In the genomic region with DNA sequence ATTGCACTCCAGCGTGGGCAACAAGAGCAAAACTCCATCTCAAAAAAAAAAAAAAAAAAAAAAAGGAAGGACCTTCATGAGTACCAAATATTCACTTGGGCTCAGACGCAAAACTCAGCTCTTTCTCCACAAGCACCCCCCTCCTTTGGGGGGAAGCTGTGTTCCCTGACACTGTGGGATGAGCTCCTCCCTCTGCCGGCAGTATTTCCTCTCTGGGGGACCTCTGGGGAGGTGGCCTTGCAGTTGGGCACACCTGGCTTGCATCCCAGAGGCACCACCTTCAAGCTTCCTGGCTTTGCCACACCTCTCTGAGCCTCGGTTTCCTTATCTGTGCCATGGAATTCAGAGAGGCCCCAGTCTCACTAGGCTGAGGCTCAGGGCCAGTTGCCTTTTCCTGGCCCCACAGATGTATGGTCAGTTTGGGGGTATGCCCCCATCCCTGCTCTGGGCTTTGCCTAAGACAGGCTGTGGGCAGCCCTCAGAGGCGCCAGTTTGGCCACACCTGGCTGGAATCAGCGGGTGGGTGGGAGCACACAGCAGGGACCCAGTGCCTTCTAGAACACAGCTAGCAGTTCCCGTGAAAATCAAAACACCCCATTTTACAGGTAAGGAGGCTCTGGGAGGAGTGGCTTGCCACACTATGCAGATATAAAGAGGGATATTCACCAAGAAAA, we compare ENCODE assay signal across 10 cellular contexts.
DNase-seq lines count a peak whose midpoint lies in the region; ATAC-seq and TF ChIP-seq lines count a peak whose summit lies in the region.
"Had no signal": no experiment of that assay in that cellular context is flagged by ENCODE, and none has a peak within 500 bp of the region (broad histone marks: within the 10 kb centered on the region; RNA-seq: fewer than 3 reads in every experiment).

No MANE protein-coding gene starts in this region.

- H3K9me3 ChIP-seq in naive thymus-derived CD4-positive, alpha-beta T cell (ENCODE audit: control insufficient read depth in 2 of 3, low read length in 3 of 3) = peaks cover 0 to 5% (median 0%) of the 10 kb centered on the region in 3 experiments

- H3K4me3 Mint-ChIP-seq in naive thymus-derived CD4-positive, alpha-beta T cell = peak overlapping the region in 9 of 10 donors; percentile 83 to 89 (median 88)
- no peak overlapping the region for H3K4me3 Mint-ChIP-seq in activated naive CD4-positive, alpha-beta T cell treated with anti-CD3 and anti-CD28 coated beads, Interleukin-2, amount 10 ng/mL, durations not matched to agents 7 days and 5 days

- intact Hi-C loops in naive thymus-derived CD4-positive, alpha-beta T cell (cut with micrococcal nuclease) = loop anchor here in 1 of 2 donors (1.0 to 5.0 kb wide), 4 partner anchors 15 to 158 kb away; a partner anchor contains a TSS

- POLR2A ChIA-PET in naive thymus-derived CD4-positive, alpha-beta T cell (lab: Charles Lee) = interaction anchor here (0.5 to 2.6 kb wide), 10 partner anchors 8 to 302 kb away, joined by 3 to 11 read pairs (median 4); no protein-coding TSS in a partner anchor

- peaks cover 3 to 26% of the 10 kb centered on the region in 2 donors for H3K4me1 ChIP-seq in naive thymus-derived CD4-positive, alpha-beta T cell (ENCODE audit: control insufficient read depth in 2 of 2, insufficient read depth in 2 of 2, low read length in 2 of 2)
- no peaks in the 10 kb centered on the region for H3K4me1 ChIP-seq in urinary bladder (ENCODE audit: insufficient read depth)

- H3K4me1 Mint-ChIP-seq in naive thymus-derived CD4-positive, alpha-beta T cell = peaks cover 17 to 41% (median 24%) of the 10 kb centered on the region in 7 donors
- H3K4me1 Mint-ChIP-seq in activated naive CD4-positive, alpha-beta T cell treated with anti-CD3 and anti-CD28 coated beads, Interleukin-2, amount 10 ng/mL, durations not matched to agents 7 days and 5 days = peaks cover 18% of the 10 kb centered on the region

- H3K9me3 Mint-ChIP-seq in naive thymus-derived CD4-positive, alpha-beta T cell = peaks cover 0 to 6% (median 3%) of the 10 kb centered on the region in 11 donors
- H3K9me3 Mint-ChIP-seq in activated naive CD4-positive, alpha-beta T cell treated with anti-CD3 and anti-CD28 coated beads, Interleukin-2, amount 10 ng/mL, durations not matched to agents 7 days and 5 days = peaks cover 8% of the 10 kb centered on the region

- peak overlapping the region in 5 of 9 donors; percentile 8 to 86 (median 59) for H3K27ac Mint-ChIP-seq in naive thymus-derived CD4-positive, alpha-beta T cell
- H3K27ac Mint-ChIP-seq in activated naive CD4-positive, alpha-beta T cell treated with anti-CD3 and anti-CD28 coated beads, Interleukin-2, amount 10 ng/mL, durations not matched to agents 7 days and 5 days = no peak overlapping the region

- WGBS in urinary bladder = 62% methylated on average over 7 of the region's 7 CpGs

- H3K27me3 Mint-ChIP-seq in naive thymus-derived CD4-positive, alpha-beta T cell = peaks cover 0 to 8% (median 0%) of the 10 kb centered on the region in 5 donors
- peaks cover 32% of the 10 kb centered on the region for H3K27me3 Mint-ChIP-seq in activated naive CD4-positive, alpha-beta T cell treated with anti-CD3 and anti-CD28 coated beads, Interleukin-2, amount 10 ng/mL, durations not matched to agents 7 days and 5 days

- H3K27ac ChIP-seq in naive thymus-derived CD4-positive, alpha-beta T cell (ENCODE audit: low read depth, low read length) = no peak overlapping the region
- peak overlapping the region; percentile 11 for H3K27ac ChIP-seq in urinary bladder (ENCODE audit: low read depth)

- H3K4me3 ChIP-seq in epithelial cell of esophagus (ENCODE audit: low read length) = peak overlapping the region; percentile 56
- H3K4me3 ChIP-seq in naive thymus-derived CD4-positive, alpha-beta T cell (ENCODE audit: low read length) = no peak overlapping the region
- H3K4me3 ChIP-seq in urinary bladder (ENCODE audit: low read depth, low read length) = no peak overlapping the region

- H3K36me3 ChIP-seq in naive thymus-derived CD4-positive, alpha-beta T cell (ENCODE audit: control insufficient read depth in 2 of 3, insufficient read depth in 3 of 3, low read length in 3 of 3) = no peaks in the 10 kb centered on the region
- H3K36me3 ChIP-seq in urinary bladder (ENCODE audit: insufficient read depth) = no peaks in the 10 kb centered on the region

- DNase-seq in SIG-M5 treated with dmso at 0.1 percent for 504 hours (lab: John Stamatoyannopoulos, UW; ENCODE audit: unreplicated experiment) (peak; percentile 4), SIG-M5 (lab: John Stamatoyannopoulos, UW) (no peak), epithelial cell of esophagus (ENCODE audit: low read depth) (no peak), AG20443 (ENCODE audit: low spot score) (no peak)
- no peak for DNase-seq in naive thymus-derived CD4-positive, alpha-beta T cell
- no peak for DNase-seq in activated naive CD4-positive, alpha-beta T cell treated with anti-CD3 and anti-CD28 coated beads, Interleukin-2, amount 10 ng/mL, durations not matched to agents 7 days and 5 days
- DNase-seq: ACHN; activated naive CD4-positive, alpha-beta T cell treated with Interleukin-2 at 50 U/mL for 16 hours had no signal

- no peak for ATAC-seq in naive thymus-derived CD4-positive, alpha-beta T cell
- no peak for ATAC-seq in GM18868 (IDR thresholded peaks at IDR 0.05; ENCODE audit: unreplicated experiment)

- no peak for TF ChIP-seq CTCF in epithelial cell of esophagus (IDR thresholded peaks at IDR 0.05; ENCODE audit: insufficient read depth, low read depth, low read length, missing control alignments)

- no peaks in the 10 kb centered on the region for H3K27me3 ChIP-seq in naive thymus-derived CD4-positive, alpha-beta T cell (ENCODE audit: control insufficient read depth in 2 of 2, insufficient read depth in 2 of 2, low read length in 2 of 2)

- peaks cover 0 to 6% (median 0%) of the 10 kb centered on the region in 5 donors for H3K36me3 Mint-ChIP-seq in naive thymus-derived CD4-positive, alpha-beta T cell
- no peaks in the 10 kb centered on the region for H3K36me3 Mint-ChIP-seq in activated naive CD4-positive, alpha-beta T cell treated with anti-CD3 and anti-CD28 coated beads, Interleukin-2, amount 10 ng/mL, durations not matched to agents 7 days and 5 days

- CTCF ChIA-PET in naive thymus-derived CD4-positive, alpha-beta T cell (lab: Charles Lee) = interaction anchor here (1.2 to 1.7 kb wide), 2 partner anchors 13 to 15 kb away, joined by 3 to 4 read pairs; no protein-coding TSS in a partner anchor
- CTCF ChIA-PET in activated naive CD4-positive, alpha-beta T cell treated with anti-CD3 and anti-CD28 coated beads, Interleukin-2, amount 10 ng/mL, durations not matched to agents 7 days and 5 days (lab: Charles Lee) = interaction anchor here (1.3 kb wide), 1 partner anchor 15 kb away, joined by 4 read pairs; no protein-coding TSS in a partner anchor
